Comparison of ENCODE assay signal across 8 cellular contexts in the genomic region with DNA sequence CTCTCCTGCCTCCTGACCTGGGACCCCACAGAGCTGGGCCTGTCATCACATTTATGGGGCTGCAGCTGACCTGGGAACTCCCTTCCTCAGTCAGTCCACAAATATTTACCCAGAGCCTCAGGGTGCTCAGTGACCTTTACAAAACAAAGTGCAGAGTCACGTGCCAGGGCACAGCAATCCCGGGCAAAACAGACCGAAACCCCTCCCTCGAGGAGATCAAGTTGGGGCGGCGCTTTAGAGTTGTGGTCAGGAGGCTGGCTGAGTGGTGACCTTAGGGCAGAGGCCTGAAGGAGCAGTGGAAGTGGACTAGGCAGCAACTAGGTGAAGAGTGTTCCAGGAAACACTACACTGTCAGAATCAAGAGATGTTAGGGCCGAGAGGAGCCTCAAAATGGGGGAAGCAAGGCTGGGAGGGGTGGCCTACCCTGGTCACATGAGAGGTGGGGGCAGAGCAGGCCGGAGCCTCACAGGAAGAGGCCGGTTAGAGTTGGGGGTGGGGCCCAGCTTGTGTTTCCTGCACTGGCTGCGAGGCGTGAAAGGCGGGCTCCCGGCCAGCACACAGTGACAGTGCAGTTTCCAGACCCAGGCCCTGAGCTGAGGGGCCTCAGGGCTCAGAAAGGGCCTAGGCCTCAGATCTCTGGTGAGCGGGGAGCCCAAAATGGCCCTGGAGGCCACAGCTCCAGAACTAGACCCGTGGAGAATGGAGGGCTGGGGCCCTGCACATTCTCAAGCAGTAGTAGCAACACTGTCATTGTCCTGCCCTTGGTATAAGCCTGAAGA. TPM values are rescaled to one million over a fixed set of nuclear protein-coding genes. Genes with fewer than 3 reads are reported as not detected.
DNase-seq lines count a peak whose midpoint lies in the region; ATAC-seq and TF ChIP-seq lines count a peak whose summit lies in the region.

No MANE protein-coding gene starts in this region.

- no peak for TF ChIP-seq CTCF in progenitor cell of endocrine pancreas (IDR thresholded peaks at IDR 0.05; ENCODE audit: unreplicated experiment)

- WGBS in urinary bladder = 2% methylated on average over 15 of the region's 15 CpGs

- DNase-seq in NCI-H128 (lab: John Stamatoyannopoulos, UW; ENCODE audit: unreplicated experiment) (peak; percentile 75), SW 1271 (lab: John Stamatoyannopoulos, UW) (peak; percentile 90 to 98), amniotic epithelial cell (ENCODE audit: low read depth) (peak; percentile 98), left cardiac atrium (peak; percentile 99), progenitor cell of endocrine pancreas (ENCODE audit: low spot score, unreplicated experiment) (peak; percentile 62)

- ATAC-seq in HG02623 (IDR thresholded peaks at IDR 0.05; ENCODE audit: unreplicated experiment) (peak; percentile 31), left cardiac atrium (peak; percentile 42 to 51)

- peak overlapping the region; percentile 9 for H3K4me3 ChIP-seq in urinary bladder (ENCODE audit: low read depth, low read length)

- peak overlapping the region; percentile 47 for H3K4me3 Mint-ChIP-seq in progenitor cell of endocrine pancreas (ENCODE audit: low read depth)

- H3K27me3 Mint-ChIP-seq in progenitor cell of endocrine pancreas = no peaks in the 10 kb centered on the region

- H3K27ac Mint-ChIP-seq in progenitor cell of endocrine pancreas = peak overlapping the region; percentile 99

- H3K36me3 ChIP-seq in urinary bladder (ENCODE audit: insufficient read depth) = no peaks in the 10 kb centered on the region

- no peaks in the 10 kb centered on the region for H3K4me1 ChIP-seq in urinary bladder (ENCODE audit: insufficient read depth)

- peak overlapping the region; percentile 96 for H3K27ac ChIP-seq in urinary bladder (ENCODE audit: low read depth)

- intact Hi-C loops in left cardiac atrium (cut with DNase I) = loop anchor here (5.0 kb wide), 2 partner anchors 37 to 88 kb away; a partner anchor contains a TSS

- H3K9me3 Mint-ChIP-seq in progenitor cell of endocrine pancreas (ENCODE audit: low read depth) = no peaks in the 10 kb centered on the region

- no peaks in the 10 kb centered on the region for H3K36me3 Mint-ChIP-seq in progenitor cell of endocrine pancreas (ENCODE audit: insufficient read depth)

- TF ChIP-seq POLR2A in GM10847 (IDR thresholded peaks at IDR 0.05; ENCODE audit: extremely low read depth, insufficient read length) = peak; percentile 89

- peaks cover 64% of the 10 kb centered on the region for H3K4me1 Mint-ChIP-seq in progenitor cell of endocrine pancreas (ENCODE audit: low read depth)

RNA-seq across cellular contexts. Expression of a gene that starts 3.7 kb away (rescaled TPM):
- total RNA-seq in left cardiac atrium (100 to 1,000 TPM; 405 to 657 TPM), progenitor cell of endocrine pancreas (78.8 and 99.9 TPM in 2 replicates), urinary bladder (104 TPM)
- polyA plus RNA-seq in urinary bladder = 450 TPM

RNA-seq across cellular contexts. Expression of a gene that starts 32.4 kb away (rescaled TPM):
- 10 to 100 TPM; 13.4 to 21.5 TPM for total RNA-seq in left cardiac atrium
- 27.3 and 27.5 TPM in 2 replicates for total RNA-seq in progenitor cell of endocrine pancreas
- total RNA-seq in urinary bladder = 17.3 TPM
- polyA plus RNA-seq in urinary bladder = 26.3 TPM

RNA-seq across cellular contexts. Expression of a gene that starts 36.4 kb away (rescaled TPM):
- total RNA-seq in left cardiac atrium (1 to 10 TPM; 4.1 to 7.2 TPM), progenitor cell of endocrine pancreas (4.0 and 5.3 TPM in 2 replicates), urinary bladder (5.0 TPM)
- 4.3 TPM for polyA plus RNA-seq in urinary bladder

Comparison
In these comparisons a context has a peak if more than half of its experiments do, and no peak if none do; other contexts are left out.
1. Peak in every context shown above with its lines: DNase-seq, ATAC-seq, H3K4me3 ChIP-seq and H3K27ac ChIP-seq.